ENCODE assay signal across 12 cellular contexts in genomic region chr7:153993402-153993801, GRCh38. TPM values are rescaled to one million over a fixed set of nuclear protein-coding genes. Genes with fewer than 3 reads are reported as not detected.
"Had no signal": no experiment of that assay in that cellular context is flagged by ENCODE, and none has a peak within 500 bp of the region (broad histone marks: within the 10 kb centered on the region; RNA-seq: fewer than 3 reads in every experiment).

No MANE protein-coding gene starts in this region.

RNA-seq across cellular contexts. Expression of gene DPP6, which starts 58.8 kb away (rescaled TPM):
- total RNA-seq: activated naive CD4-positive, alpha-beta T cell treated with anti-CD3 and anti-CD28 coated beads for 36 hours; activated naive CD4-positive, alpha-beta T cell treated with anti-CD3 and anti-CD28 coated beads, Interleukin-2, amount 50 U/mL, for 72 hours; activated naive CD8-positive, alpha-beta T cell treated with anti-CD3 and anti-CD28 coated beads for 36 hours; activated naive CD8-positive, alpha-beta T cell treated with anti-CD3 and anti-CD28 coated beads, Interleukin-2, amount 10 ng/mL, durations not matched to agents 7 days and 5 days; activated T-cell treated with anti-CD3 and anti-CD28 coated beads, Interleukin-2, amount 50 U/mL, for 4 hours; activated T-cell treated with anti-CD3 and anti-CD28 coated beads, Interleukin-2, amount 50 U/mL, for 72 hours; activated T-helper 1 cell treated with anti-CD3 and anti-CD28 coated beads, Interleukin-12 subunit alpha, Interleukin-12 subunit beta, Interleukin-2, Interleukin-4 antibody, amounts not matched to agents 30 ng/mL and 10 ng/mL and 1 ng/mL, durations not matched to agents 14 hours and 24 hours and 36 hours; activated T-helper 17 cell treated with anti-CD3 and anti-CD28 coated beads, Interleukin-2, amount 50 U/mL, for 72 hours; activated T-helper 2 cell treated with anti-CD3 and anti-CD28 coated beads, Interferon-gamma antibody, Interleukin-2, Interleukin-4, amounts not matched to agents 10 μg/mL and 5 μg/mL and 100 μg/mL, durations not matched to agents 14 hours and 24 hours and 36 hours; ascending aorta; cardiac septum; chondrocyte had no signal
